In the genomic region with DNA sequence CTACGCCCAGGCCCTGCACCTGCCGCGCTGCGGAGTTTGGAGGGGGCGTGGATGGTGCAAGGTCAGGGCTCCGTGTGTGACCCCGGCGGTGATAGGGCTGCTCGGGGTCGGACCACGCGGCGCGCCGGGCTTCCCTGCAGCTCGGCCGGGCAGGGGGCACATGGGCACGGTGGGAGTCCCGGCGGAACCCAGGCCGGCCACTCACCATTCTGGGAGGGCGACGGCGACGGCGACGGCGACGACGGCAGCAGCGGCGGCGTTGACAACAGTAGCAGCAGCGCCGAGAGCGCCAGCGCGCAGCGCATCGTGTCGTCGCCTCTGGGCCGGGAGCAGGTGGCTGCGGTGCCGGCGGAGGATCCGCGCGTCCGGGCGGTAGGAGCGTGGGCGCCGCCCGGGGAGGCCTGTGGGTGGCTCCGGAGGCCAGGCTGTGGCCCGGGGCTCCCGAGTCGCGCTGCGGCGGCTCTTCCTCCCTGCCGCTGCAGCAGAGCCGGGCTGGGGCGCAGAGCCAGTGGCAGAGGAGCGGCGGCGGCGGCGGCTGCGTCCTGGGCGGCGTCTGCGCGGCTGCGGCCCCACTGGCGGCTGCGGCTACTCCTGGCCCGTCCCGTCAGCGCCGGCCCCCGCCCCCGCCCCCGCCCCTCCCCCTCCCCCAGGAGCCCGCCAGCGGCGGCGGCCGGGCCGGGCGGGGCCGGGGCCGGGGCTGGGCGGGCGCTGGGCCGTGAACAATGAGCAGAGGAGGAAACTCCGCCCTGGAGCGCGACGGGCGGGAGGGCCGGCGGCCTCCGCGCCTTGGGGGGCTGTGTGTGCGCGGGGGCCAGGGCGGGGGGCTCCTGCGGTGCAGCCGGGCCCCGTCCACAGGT, we compare ENCODE assay signal across 8 cellular contexts. TPM values are rescaled to one million over a fixed set of nuclear protein-coding genes. Genes with fewer than 3 reads are reported as not detected.
DNase-seq lines count a peak whose midpoint lies in the region; ATAC-seq, FAIRE-seq and TF ChIP-seq lines count a peak whose summit lies in the region.

A gene (minus strand): TSS at position 574 of the 857 bp plus-strand sequence. CDS start 269 bp downstream, at position 305.

- FAIRE-seq in GM18507 (lab: Jason Lieb, UNC) (no peak), HepG2 (lab: Jason Lieb, UNC) (no peak)

- ATAC-seq in HG02981 (IDR thresholded peaks at IDR 0.05; ENCODE audit: unreplicated experiment) = peak; percentile 61
- ATAC-seq in HepG2 = peak; percentile 83

- peaks cover 11 to 64% of the 10 kb centered on the region in 2 experiments for H3K27me3 ChIP-seq in HepG2 (ENCODE audit: control insufficient read depth in 1 of 2, insufficient read depth in 2 of 2, low read length in 2 of 2)

- peak within 1 kb of the TSS; percentile 37 to 61 (median 38); a peak in 5 of 6 replicates for H3K4me3 ChIP-seq in HepG2 (replicated peaks in 1 of 3; ENCODE audit: insufficient read depth in 1 of 3, low read depth in 2 of 3, low read length in 3 of 3)

- DNase-seq in 8988T (peak; percentile 87), GM18507 (ENCODE audit: extremely low spot score, insufficient read length, low read depth) (peak; percentile 68), NCI-H2196 treated with DMSO at 0.1 percent for 48 hours (lab: John Stamatoyannopoulos, UW; ENCODE audit: unreplicated experiment) (peak; percentile 74), dermis blood vessel endothelial cell (peak; percentile 76), HepG2 (ENCODE audit: low spot score) (no peak)
- DNase-seq in activated CD4-positive, alpha-beta T cell treated with anti-CD3 and anti-CD28 coated beads for 4 hours = peak; percentile 17 to 35
- DNase-seq in stimulated activated CD4-positive, alpha-beta T cell treated with anti-CD3 and anti-CD28 coated beads, Interleukin-2, amount 100 ng/mL, for 48 hours = peak; percentile 32 to 33

- in situ Hi-C loops in HepG2 (cut with HindIII; ENCODE audit: extremely low pct_ligation_motif_present, low pct_unique_long_range_greater_than_20kb) = no loop called here

- POLR2A ChIA-PET in HepG2 (lab: Yijun Ruan, JAX) = no interaction called here

- intact Hi-C loops in HepG2 (cut with micrococcal nuclease; ENCODE audit: unreplicated experiment) = no loop called here

- no peak for TF ChIP-seq CTCF in HepG2 (CRISPR knock-in tag; IDR thresholded peaks at IDR 0.05)

- H3K9ac ChIP-seq in HepG2 (ENCODE audit: insufficient read depth, low read depth, low read length) = no peak within 1 kb of the TSS

- BruUV-seq in HepG2 (replicated peaks; lab: Mats Ljungman, UMichigan) = no TSS peak

- H3K4me2 ChIP-seq in HepG2 (ENCODE audit: low read depth, low read length) = peak within 1 kb of the TSS; percentile 73

- WGBS in HepG2 (ENCODE audit: low lambda C conversion rate) = no CpG with 5 or more reads among the region's 112 CpGs

- no peaks in the 10 kb centered on the region for H3K79me2 ChIP-seq in HepG2 (ENCODE audit: insufficient read depth, low read length)

- H3K9me3 ChIP-seq in HepG2 (ENCODE audit: low read length) = no peaks in the 10 kb centered on the region

- TF ChIP-seq EP300 in HepG2 (IDR thresholded peaks at IDR 0.05; ENCODE audit: low read depth in 2 of 2, low read length in 2 of 2) = no peak
- no peak for TF ChIP-seq EP300 in HepG2 (CRISPR knock-in tag; IDR thresholded peaks at IDR 0.05; ENCODE audit: borderline replicate concordance)

- H3K36me3 ChIP-seq in HepG2 (replicated peaks in 1 of 2; ENCODE audit: control insufficient read depth in 1 of 2, insufficient read depth in 2 of 2, low read length in 2 of 2) = no peaks in the 10 kb centered on the region

- no peaks in the 10 kb centered on the region for H4K20me1 ChIP-seq in HepG2 (ENCODE audit: insufficient read depth, low read length)

- TF ChIP-seq POLR2A in HepG2 (IDR thresholded peaks at IDR 0.05; ENCODE audit: insufficient read depth in 1 of 2, low read depth in 2 of 2, low read length in 2 of 2) = no peak

- no peak within 1 kb of the TSS for H3K27ac ChIP-seq in HepG2 (ENCODE audit: extremely low read length, insufficient read depth, low read length)

- CTCF ChIA-PET in HepG2 (lab: Yijun Ruan, JAX; ENCODE audit: low intra/inter-chr PET ratio, low total read pairs) = no interaction called here

- no peak for TF ChIP-seq RAD21 in HepG2 (CRISPR knock-in tag; IDR thresholded peaks at IDR 0.05)

- H3K4me1 ChIP-seq in HepG2 (ENCODE audit: insufficient read depth, low read length) = peaks cover 13% of the 10 kb centered on the region

- H2AFZ ChIP-seq in HepG2 (ENCODE audit: low read length) = no peak within 1 kb of the TSS

TF ChIP-seq in HepG2, 621 proteins besides CTCF, POLR2A, EP300 and RAD21 (continues in another document):
- TF ChIP-seq, protein P1, sequence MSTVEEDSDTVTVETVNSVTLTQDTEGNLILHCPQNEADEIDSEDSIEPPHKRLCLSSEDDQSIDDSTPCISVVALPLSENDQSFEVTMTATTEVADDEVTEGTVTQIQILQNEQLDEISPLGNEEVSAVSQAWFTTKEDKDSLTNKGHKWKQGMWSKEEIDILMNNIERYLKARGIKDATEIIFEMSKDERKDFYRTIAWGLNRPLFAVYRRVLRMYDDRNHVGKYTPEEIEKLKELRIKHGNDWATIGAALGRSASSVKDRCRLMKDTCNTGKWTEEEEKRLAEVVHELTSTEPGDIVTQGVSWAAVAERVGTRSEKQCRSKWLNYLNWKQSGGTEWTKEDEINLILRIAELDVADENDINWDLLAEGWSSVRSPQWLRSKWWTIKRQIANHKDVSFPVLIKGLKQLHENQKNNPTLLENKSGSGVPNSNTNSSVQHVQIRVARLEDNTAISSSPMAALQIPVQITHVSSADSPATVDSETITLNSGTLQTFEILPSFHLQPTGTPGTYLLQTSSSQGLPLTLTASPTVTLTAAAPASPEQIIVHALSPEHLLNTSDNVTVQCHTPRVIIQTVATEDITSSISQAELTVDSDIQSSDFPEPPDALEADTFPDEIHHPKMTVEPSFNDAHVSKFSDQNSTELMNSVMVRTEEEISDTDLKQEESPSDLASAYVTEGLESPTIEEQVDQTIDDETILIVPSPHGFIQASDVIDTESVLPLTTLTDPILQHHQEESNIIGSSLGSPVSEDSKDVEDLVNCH (CRISPR knock-in tag; IDR thresholded peaks at IDR 0.05) = no peak
- TF ChIP-seq ZNF703 (CRISPR knock-in tag; IDR thresholded peaks at IDR 0.05; ENCODE audit: borderline replicate concordance) = no peak
- TF ChIP-seq ZNF335 (CRISPR knock-in tag; IDR thresholded peaks at IDR 0.05) = no peak
- peak; percentile 82 for TF ChIP-seq MTF2 (CRISPR knock-in tag; IDR thresholded peaks at IDR 0.05; ENCODE audit: borderline replicate concordance)
- no peak for TF ChIP-seq ZNF672 (CRISPR knock-in tag; IDR thresholded peaks at IDR 0.05)
- TF ChIP-seq, protein P2, sequence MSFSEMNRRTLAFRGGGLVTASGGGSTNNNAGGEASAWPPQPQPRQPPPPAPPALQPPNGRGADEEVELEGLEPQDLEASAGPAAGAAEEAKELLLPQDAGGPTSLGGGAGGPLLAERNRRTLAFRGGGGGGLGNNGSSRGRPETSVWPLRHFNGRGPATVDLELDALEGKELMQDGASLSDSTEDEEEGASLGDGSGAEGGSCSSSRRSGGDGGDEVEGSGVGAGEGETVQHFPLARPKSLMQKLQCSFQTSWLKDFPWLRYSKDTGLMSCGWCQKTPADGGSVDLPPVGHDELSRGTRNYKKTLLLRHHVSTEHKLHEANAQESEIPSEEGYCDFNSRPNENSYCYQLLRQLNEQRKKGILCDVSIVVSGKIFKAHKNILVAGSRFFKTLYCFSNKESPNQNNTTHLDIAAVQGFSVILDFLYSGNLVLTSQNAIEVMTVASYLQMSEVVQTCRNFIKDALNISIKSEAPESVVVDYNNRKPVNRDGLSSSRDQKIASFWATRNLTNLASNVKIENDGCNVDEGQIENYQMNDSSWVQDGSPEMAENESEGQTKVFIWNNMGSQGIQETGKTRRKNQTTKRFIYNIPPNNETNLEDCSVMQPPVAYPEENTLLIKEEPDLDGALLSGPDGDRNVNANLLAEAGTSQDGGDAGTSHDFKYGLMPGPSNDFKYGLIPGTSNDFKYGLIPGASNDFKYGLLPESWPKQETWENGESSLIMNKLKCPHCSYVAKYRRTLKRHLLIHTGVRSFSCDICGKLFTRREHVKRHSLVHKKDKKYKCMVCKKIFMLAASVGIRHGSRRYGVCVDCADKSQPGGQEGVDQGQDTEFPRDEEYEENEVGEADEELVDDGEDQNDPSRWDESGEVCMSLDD (CRISPR knock-in tag; IDR thresholded peaks at IDR 0.05; ENCODE audit: borderline replicate concordance) = no peak
- no peak for TF ChIP-seq TGIF2 (CRISPR knock-in tag; IDR thresholded peaks at IDR 0.05)
- TF ChIP-seq, protein P3, sequence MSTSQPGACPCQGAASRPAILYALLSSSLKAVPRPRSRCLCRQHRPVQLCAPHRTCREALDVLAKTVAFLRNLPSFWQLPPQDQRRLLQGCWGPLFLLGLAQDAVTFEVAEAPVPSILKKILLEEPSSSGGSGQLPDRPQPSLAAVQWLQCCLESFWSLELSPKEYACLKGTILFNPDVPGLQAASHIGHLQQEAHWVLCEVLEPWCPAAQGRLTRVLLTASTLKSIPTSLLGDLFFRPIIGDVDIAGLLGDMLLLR (CRISPR knock-in tag; IDR thresholded peaks at IDR 0.05) = no peak
- no peak for TF ChIP-seq ZNF263 (CRISPR knock-in tag; IDR thresholded peaks at IDR 0.05)

RNA-seq across cellular contexts. Expression of the gene that starts here (rescaled TPM):
- 98.4 and 257 TPM in 2 replicates for total RNA-seq in dermis blood vessel endothelial cell
- total RNA-seq in HepG2 (2016; rRNA removed; fragmentation: Illumina TruSeq; extraction: Trizol) = 0.22 and 0.24 TPM in 2 replicates
- total RNA-seq in HepG2 (2016; cell fraction: cytosol; rRNA removed; fragmentation: Illumina TruSeq; extraction: Trizol; ENCODE audit: low read depth) = 0.09 TPM in 1 of 2 replicates, not detected in the other
- 0.17 and 0.24 TPM in 2 replicates for total RNA-seq in HepG2 (2016; cell fraction: insoluble cytoplasmic fraction; rRNA removed; fragmentation: Illumina TruSeq; extraction: Trizol)
- 0.12 and 0.21 TPM in 2 replicates for total RNA-seq in HepG2 (2016; cell fraction: membrane; rRNA removed; fragmentation: Illumina TruSeq; extraction: Trizol)
- total RNA-seq in HepG2 (2016; cell fraction: nucleus; rRNA removed; fragmentation: Illumina TruSeq; extraction: Trizol) = 0.47 and 1.1 TPM in 2 replicates
- polyA plus RNA-seq in HepG2 (2011; rRNA removed) = 0.33 and 0.54 TPM in 2 replicates
- 0.18 and 0.35 TPM in 2 replicates for polyA plus RNA-seq in HepG2 (2011; cell fraction: cytosol; rRNA removed)
- polyA plus RNA-seq in HepG2 (2011; cell fraction: nucleus; rRNA removed) = 0.38 and 0.55 TPM in 2 replicates
- 0.19 and 0.63 TPM in 2 replicates for polyA plus RNA-seq in HepG2 (2012)
- polyA plus RNA-seq in HepG2 (2016; cell fraction: cytosol; fragmentation: Illumina TruSeq; extraction: Trizol; ENCODE audit: low read depth) = 0.01 and 0.31 TPM in 2 replicates
- polyA plus RNA-seq in HepG2 (2016; cell fraction: insoluble cytoplasmic fraction; fragmentation: Illumina TruSeq; extraction: Trizol; ENCODE audit: low read depth) = 0.21 and 0.25 TPM in 2 replicates
- polyA plus RNA-seq in HepG2 (2016; cell fraction: membrane; fragmentation: Illumina TruSeq; extraction: Trizol; ENCODE audit: low read depth) = 0.03 and 0.16 TPM in 2 replicates
- polyA plus RNA-seq in HepG2 (2016; cell fraction: nucleus; fragmentation: Illumina TruSeq; extraction: Trizol; ENCODE audit: insufficient read depth, low read depth) = 0.69 and 1.5 TPM in 2 replicates
- polyA minus RNA-seq in HepG2 (2011; rRNA and poly(A)+ RNA removed; ENCODE audit: low replicate concordance) = 0.50 and 160 TPM in 2 replicates
- polyA minus RNA-seq in HepG2 (2011; cell fraction: cytosol; rRNA and poly(A)+ RNA removed) = 1.5 and 2.1 TPM in 2 replicates
- polyA minus RNA-seq in HepG2 (2011; cell fraction: nucleus; rRNA and poly(A)+ RNA removed) = 0.75 and 1.4 TPM in 2 replicates

Comparison
In these comparisons a context has a peak if more than half of its experiments do, and no peak if none do; other contexts are left out.
1. RNA of the gene that starts here (total RNA-seq): 98.4 to 257 TPM in dermis blood vessel endothelial cell; 0.09 to 1.1 TPM in HepG2; every median in the first group is over 10 times any median in the second.